ENCODE assay signal across 6 cellular contexts in genomic region chr22:50206599-50206998, GRCh38. TPM values are rescaled to one million over a fixed set of nuclear protein-coding genes. Genes with fewer than 3 reads are reported as not detected.
DNase-seq lines count a peak whose midpoint lies in the region; TF ChIP-seq lines count a peak whose summit lies in the region.

No MANE protein-coding gene starts in this region.

- intact Hi-C loops in cardiac septum (cut with DNase I) = loop anchor here (2.0 to 10.0 kb wide), 3 partner anchors 58 to 272 kb away; partner anchors contain the start of gene PIM3

- DNase-seq in AG08396 (ENCODE audit: low spot score) (peak; percentile 86), LNCaP clone FGC (ENCODE audit: low read depth) (no peak), cardiac septum (ENCODE audit: low spot score) (peak; percentile 89), GOT3 (lab: John Stamatoyannopoulos, UW) (no peak), OCI-M2 (lab: John Stamatoyannopoulos, UW; ENCODE audit: unreplicated experiment) (no peak), kidney glomerular epithelial cell (lab: John Stamatoyannopoulos, UW) (no peak)

- H3K4me3 ChIP-seq in LNCaP clone FGC (ENCODE audit: low read depth, low read length) = no peak overlapping the region

- peak; percentile 31; the same call in 1 of the 2 replicates for TF ChIP-seq CTCF in LNCaP clone FGC (IDR thresholded peaks at IDR 0.05; ENCODE audit: control insufficient read depth, extremely low read depth, insufficient read depth)

RNA-seq across cellular contexts. Expression of gene SELENOO, which starts 5.8 kb away (rescaled TPM):
- total RNA-seq in cardiac septum = 12.7 TPM

RNA-seq across cellular contexts. Expression of gene TRABD, which starts 20.9 kb away (rescaled TPM):
- 20.1 TPM for total RNA-seq in cardiac septum

RNA-seq across cellular contexts. Expression of gene PANX2, which starts 36.1 kb away (rescaled TPM):
- total RNA-seq in cardiac septum = 0.30 TPM

RNA-seq across cellular contexts. Expression of gene TUBGCP6, which starts 38.2 kb away (rescaled TPM):
- total RNA-seq in cardiac septum = 22.8 TPM

RNA-seq across cellular contexts. Expression of gene HDAC10, which starts 44.5 kb away (rescaled TPM):
- 13.1 TPM for total RNA-seq in cardiac septum

Comparison
In these comparisons a context has a peak if more than half of its experiments do, and no peak if none do; other contexts are left out.
1. DNase-seq: peak in AG08396 (single experiment) and cardiac septum (single experiment); none in LNCaP clone FGC (single experiment), GOT3 (single experiment), OCI-M2 (single experiment) and kidney glomerular epithelial cell (single experiment).